30 cellular contexts compared by ENCODE assay signal in the genomic region with DNA sequence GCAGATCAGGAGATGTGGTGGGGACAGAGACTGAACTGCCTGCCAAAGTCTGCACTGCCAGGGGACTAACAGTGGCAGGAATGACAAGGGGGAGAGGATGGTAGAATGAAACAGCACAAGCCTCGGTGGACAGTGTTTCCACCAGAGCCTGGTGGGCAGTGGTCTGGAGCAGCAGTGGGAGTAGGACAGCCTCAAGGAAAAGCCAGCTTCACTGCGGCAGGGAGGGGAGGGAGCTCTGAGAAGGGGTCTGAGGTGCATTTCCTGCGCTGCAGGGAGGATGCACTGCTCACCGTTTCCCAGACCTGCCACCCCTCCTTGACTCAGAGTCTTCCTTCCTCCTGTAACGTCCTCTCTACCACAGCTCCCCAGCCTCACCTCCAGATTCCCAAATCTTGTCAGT. TPM values are rescaled to one million over a fixed set of nuclear protein-coding genes. Genes with fewer than 3 reads are reported as not detected.
"Had no signal": no experiment of that assay in that cellular context is flagged by ENCODE, and none has a peak within 500 bp of the region (broad histone marks: within the 10 kb centered on the region; RNA-seq: fewer than 3 reads in every experiment).

No MANE protein-coding gene starts in this region.

- ATAC-seq: effector memory CD8-positive, alpha-beta T cell; esophagus mucosa; gastrocnemius medialis; left cardiac atrium; left lung; natural killer cell; stimulated activated effector memory CD8-positive, alpha-beta T cell treated with anti-CD3 and anti-CD28 coated beads, Interleukin-12 subunit alpha, Interleukin-12 subunit beta, amount 100 ng/mL, for 72 hours had no signal

- DNase-seq: cerebellar nuclear complex; cortex of kidney; effector memory CD8-positive, alpha-beta T cell; foreskin fibroblast; gastrocnemius medialis; kidney; left cardiac atrium; left lung; mesenchymal stem cell; midbrain; natural killer cell; sigmoid colon; stimulated activated CD4-positive, alpha-beta T cell treated with anti-CD3 and anti-CD28 coated beads, Interleukin-2, amount 100 ng/mL, for 24 hours; stimulated activated CD4-positive, alpha-beta T cell treated with anti-CD3 and anti-CD28 coated beads, Interleukin-4, amount 100 ng/mL, for 24 hours; stimulated activated naive CD4-positive, alpha-beta T cell treated with Interleukin-2 at 50 U/mL for 16 hours; stomach; testis; tibial artery; upper lobe of left lung had no signal

- H3K27ac ChIP-seq: epithelial cell of prostate, gastrocnemius medialis, left lung, neutrophil, prostate gland, right atrium auricular region, sigmoid colon, stomach, testis, tibial artery, upper lobe of left lung had no signal

- H3K27me3 ChIP-seq: neutrophil, right atrium auricular region, sigmoid colon, testis, upper lobe of left lung had no signal

- FAIRE-seq: kidney had no signal

- H3K4me1 ChIP-seq: gastrocnemius medialis, left lung, prostate gland, right atrium auricular region, testis, tibial artery, upper lobe of left lung had no signal

- H3K4me3 ChIP-seq: gastrocnemius medialis, left lung, prostate gland, right atrium auricular region, sigmoid colon, stomach, testis, tibial artery, upper lobe of left lung had no signal

- H3K9me3 ChIP-seq: gastrocnemius medialis, neutrophil, prostate gland, right atrium auricular region, sigmoid colon, testis, tibial artery, upper lobe of left lung had no signal

- H3K36me3 ChIP-seq: gastrocnemius medialis, left lung, neutrophil, prostate gland, right atrium auricular region, sigmoid colon, stomach, tibial artery, upper lobe of left lung had no signal

RNA-seq across cellular contexts. Expression of gene MARCHF10, which starts 33.8 kb away (rescaled TPM):
- total RNA-seq: dermis microvascular lymphatic vessel endothelial cell, esophagus mucosa, gastrocnemius medialis, glomerular endothelial cell, left cardiac atrium, lower leg skin, right atrium auricular region, skeletal muscle tissue, subcutaneous adipose tissue had no signal
